In the genomic region with DNA sequence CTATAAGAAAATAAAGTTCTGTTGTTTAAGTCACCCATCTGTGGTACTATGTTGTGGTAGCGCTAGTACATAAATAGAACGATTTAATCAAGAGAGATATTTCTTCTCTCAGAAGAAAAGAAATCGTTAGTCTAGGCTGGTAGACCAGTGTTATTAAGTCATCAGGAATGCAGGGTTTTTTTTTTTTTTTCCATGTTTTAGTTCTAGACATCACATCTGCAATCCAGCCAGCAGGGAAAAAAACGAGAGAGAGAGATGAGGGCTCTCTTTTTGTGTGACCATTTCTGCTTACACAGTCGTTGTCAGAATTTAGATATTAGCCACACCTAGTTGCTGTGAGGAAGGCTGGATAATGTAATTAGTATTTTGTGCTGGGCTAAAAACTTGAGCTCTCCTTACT, we compare ENCODE assay signal across 21 cellular contexts.
"Had no signal": no experiment of that assay in that cellular context is flagged by ENCODE, and none has a peak within 500 bp of the region (broad histone marks: within the 10 kb centered on the region; RNA-seq: fewer than 3 reads in every experiment).

No MANE protein-coding gene starts in this region.

- H3K4me1 Mint-ChIP-seq: natural killer cell had no signal

- H3K27ac Mint-ChIP-seq: activated naive CD8-positive, alpha-beta T cell; activated T-cell treated with anti-CD3 and anti-CD28 coated beads, Interleukin-2, amount 50 U/mL, for 24 hours; activated T-helper 2 cell treated with anti-CD3 and anti-CD28 coated beads, Interferon-gamma antibody, Interleukin-2, Interleukin-4, amounts not matched to agents 10 μg/mL and 5 μg/mL and 100 μg/mL, durations not matched to agents 14 hours and 24 hours and 36 hours; natural killer cell; stimulated activated naive CD8-positive, alpha-beta T cell treated with anti-CD3 and anti-CD28 coated beads, Interleukin-15, Interleukin-2, amounts not matched to agents 100 ng/mL and 50 ng/mL, for 24 hours; T-helper 2 cell treated with Interferon-gamma antibody and Interleukin-4, amounts not matched to agents 5 μg/mL and 100 μg/mL, for 36 hours had no signal

- ATAC-seq: heart right ventricle, left lobe of liver, natural killer cell had no signal

- H3K4me3 Mint-ChIP-seq: activated naive CD8-positive, alpha-beta T cell; activated T-cell treated with anti-CD3 and anti-CD28 coated beads, Interleukin-2, amount 50 U/mL, for 24 hours; natural killer cell; stimulated activated naive CD8-positive, alpha-beta T cell treated with anti-CD3 and anti-CD28 coated beads, Interleukin-15, Interleukin-2, amounts not matched to agents 100 ng/mL and 50 ng/mL, for 24 hours; T-helper 2 cell treated with Interferon-gamma antibody and Interleukin-4, amounts not matched to agents 5 μg/mL and 100 μg/mL, for 36 hours had no signal

- H3K4me1 ChIP-seq: adrenal gland, heart right ventricle, prostate gland, tibial nerve had no signal

- DNase-seq: activated CD4-positive, alpha-beta T cell treated with anti-CD3 and anti-CD28 coated beads, Interleukin-2, amount 50 U/mL, for 4 hours; activated CD8-positive, alpha-beta memory T cell treated with anti-CD3 and anti-CD28 coated beads for 24 hours; activated CD8-positive, alpha-beta memory T cell treated with anti-CD3 and anti-CD28 coated beads, Interleukin-2, amount 50 U/mL, for 4 hours; activated naive CD4-positive, alpha-beta T cell; activated T-cell treated with anti-CD3 and anti-CD28 coated beads, Interleukin-2, amount 50 U/mL, for 24 hours; adrenal gland; foreskin fibroblast; heart right ventricle; natural killer cell; ovary; stimulated activated CD4-positive, alpha-beta T cell treated with anti-CD3 and anti-CD28 coated beads, Interleukin-4, amount 100 ng/mL, for 4 hours; substantia nigra had no signal

- H3K27me3 Mint-ChIP-seq: activated naive CD8-positive, alpha-beta T cell; activated T-cell treated with anti-CD3 and anti-CD28 coated beads, Interleukin-2, amount 50 U/mL, for 24 hours; stimulated activated naive CD8-positive, alpha-beta T cell treated with anti-CD3 and anti-CD28 coated beads, Interleukin-15, Interleukin-2, amounts not matched to agents 100 ng/mL and 50 ng/mL, for 24 hours had no signal

- H3K27ac ChIP-seq: adrenal gland, epithelial cell of prostate, heart right ventricle, ovary, prostate gland, tibial nerve had no signal

- H3K4me3 ChIP-seq: adrenal gland, heart right ventricle, lung, ovary, prostate gland, tibial nerve had no signal

- H3K36me3 Mint-ChIP-seq: activated naive CD8-positive, alpha-beta T cell; natural killer cell had no signal

- H3K27me3 ChIP-seq: adrenal gland, heart right ventricle, ovary, tibial nerve had no signal

- H3K9me3 Mint-ChIP-seq: activated T-cell treated with anti-CD3 and anti-CD28 coated beads, Interleukin-2, amount 50 U/mL, for 24 hours; activated T-helper 2 cell treated with anti-CD3 and anti-CD28 coated beads, Interferon-gamma antibody, Interleukin-2, Interleukin-4, amounts not matched to agents 10 μg/mL and 5 μg/mL and 100 μg/mL, durations not matched to agents 14 hours and 24 hours and 36 hours; stimulated activated naive CD8-positive, alpha-beta T cell treated with anti-CD3 and anti-CD28 coated beads, Interleukin-15, Interleukin-2, amounts not matched to agents 100 ng/mL and 50 ng/mL, for 24 hours; T-helper 2 cell treated with Interferon-gamma antibody and Interleukin-4, amounts not matched to agents 5 μg/mL and 100 μg/mL, for 36 hours had no signal

- H3K9me3 ChIP-seq: adrenal gland, heart right ventricle, ovary, prostate gland, tibial nerve had no signal

- H3K36me3 ChIP-seq: adrenal gland, heart right ventricle, ovary, prostate gland, tibial nerve had no signal
